3 cellular contexts compared by ENCODE assay signal in genomic region chr4:147434370-147434769, GRCh38. TPM values are rescaled to one million over a fixed set of nuclear protein-coding genes. Genes with fewer than 3 reads are reported as not detected.
"Had no signal": no experiment of that assay in that cellular context is flagged by ENCODE, and none has a peak within 500 bp of the region (broad histone marks: within the 10 kb centered on the region; RNA-seq: fewer than 3 reads in every experiment).

No MANE protein-coding gene starts in this region.

RNA-seq across cellular contexts. Expression of gene EDNRA, which starts 46.5 kb away (rescaled TPM):
- total RNA-seq: dermis blood vessel endothelial cell; endothelial cell of umbilical vein; natural killer cell treated with Interleukin-12 subunit alpha and Interleukin-12 subunit beta and Interleukin-15 and Interleukin-18, amount 100 ng/mL, for 72 hours had no signal
